Comparison of ENCODE assay signal across 1 cellular context in genomic region chr4:40056722-40057539, GRCh38.
TF ChIP-seq lines count a peak whose summit lies in the region.

N4BP2 (plus strand) TSS chr4:40056850; CDS start chr4:40097341, 40,491 bp downstream.

TF ChIP-seq in HEK293, 187 proteins besides CTCF, POLR2A, EP300 and RAD21 (continued from another document and continues in another):
- TF ChIP-seq PRDM2 (tag by site-specific recombination; IDR thresholded peaks at IDR 0.05; ENCODE audit: borderline replicate concordance) (no peak), ZNF596 (tag by site-specific recombination; IDR thresholded peaks at IDR 0.05) (no peak), ZNF624 (tag by site-specific recombination; IDR thresholded peaks at IDR 0.05) (no peak), PRDM10 (tag by site-specific recombination; IDR thresholded peaks at IDR 0.05) (no peak), KLF17 (tag by site-specific recombination; IDR thresholded peaks at IDR 0.05) (0 out of 2 replicates have a peak, but pooled peaks have one; percentile 26), ZNF223 (tag by site-specific recombination; IDR thresholded peaks at IDR 0.05) (no peak), ZFP37 (tag by site-specific recombination; IDR thresholded peaks at IDR 0.05) (no peak), ZNF157 (tag by site-specific recombination; IDR thresholded peaks at IDR 0.05) (no peak), ZNF792 (tag by site-specific recombination; IDR thresholded peaks at IDR 0.05) (no peak), SCRT2 (tag by site-specific recombination; IDR thresholded peaks at IDR 0.05) (no peak), ZNF214 (tag by site-specific recombination; IDR thresholded peaks at IDR 0.05; ENCODE audit: borderline replicate concordance) (no peak), ZNF132 (tag by site-specific recombination; IDR thresholded peaks at IDR 0.05; ENCODE audit: borderline replicate concordance) (no peak), MYNN (tag by site-specific recombination; IDR thresholded peaks at IDR 0.05; ENCODE audit: borderline replicate concordance) (no peak), ZNF211 (tag by site-specific recombination; IDR thresholded peaks at IDR 0.05; ENCODE audit: low read depth) (no peak), KLF16 (tag by site-specific recombination; IDR thresholded peaks at IDR 0.05) (no peak), ZBTB8A (tag by site-specific recombination; IDR thresholded peaks at IDR 0.05) (peak; percentile 97), KLF10 (tag by site-specific recombination; IDR thresholded peaks at IDR 0.05) (peak; percentile 98), ZNF664 (tag by site-specific recombination; IDR thresholded peaks at IDR 0.05) (no peak), ZNF23 (tag by site-specific recombination; IDR thresholded peaks at IDR 0.05; ENCODE audit: borderline replicate concordance) (no peak), ZBTB1 (tag by site-specific recombination; IDR thresholded peaks at IDR 0.05) (peak; percentile 66; the same call in 1 of the 2 replicates), SP7 (tag by site-specific recombination; IDR thresholded peaks at IDR 0.05) (no peak; the same call in none of the 2 replicates), ZNF621 (tag by site-specific recombination; IDR thresholded peaks at IDR 0.05) (no peak), ZFHX2 (tag by site-specific recombination; conservative IDR thresholded peaks at IDR 0.05) (peak; percentile 40), MEIS1 (CRISPR knock-in tag; IDR thresholded peaks at IDR 0.05; ENCODE audit: borderline replicate concordance) (no peak), KLF9 (tag by site-specific recombination; IDR thresholded peaks at IDR 0.05; ENCODE audit: low read depth) (peak; percentile 90), KLF8 (tag by site-specific recombination; IDR thresholded peaks at IDR 0.05) (peak; percentile 45; the same call in 1 of the 2 replicates), ATF2 (tag by site-specific recombination; IDR thresholded peaks at IDR 0.05; ENCODE audit: low read depth) (no peak), ZNF514 (tag by site-specific recombination; IDR thresholded peaks at IDR 0.05) (no peak), ZNF248 (tag by site-specific recombination; IDR thresholded peaks at IDR 0.05) (no peak), GLI2 (tag by site-specific recombination; IDR thresholded peaks at IDR 0.05; ENCODE audit: borderline replicate concordance, low read depth) (no peak), ZNF76 (tag by site-specific recombination; IDR thresholded peaks at IDR 0.05; ENCODE audit: borderline replicate concordance, low read depth) (peak; percentile 83), PBX3 (CRISPR knock-in tag; IDR thresholded peaks at IDR 0.05) (peak; percentile 92), ZNF112 (tag by site-specific recombination; IDR thresholded peaks at IDR 0.05) (no peak), ZXDB (tag by site-specific recombination; IDR thresholded peaks at IDR 0.05) (peak; percentile 55), ZNF404 (tag by site-specific recombination; IDR thresholded peaks at IDR 0.05) (no peak), ZNF660 (tag by site-specific recombination; IDR thresholded peaks at IDR 0.05) (no peak), ZNF341 (tag by site-specific recombination; IDR thresholded peaks at IDR 0.05; ENCODE audit: low read depth) (no peak), ZBTB11 (tag by site-specific recombination; conservative IDR thresholded peaks at IDR 0.05; ENCODE audit: low read depth) (no peak; the same call in 1 of the 2 replicates), ZNF266 (tag by site-specific recombination; IDR thresholded peaks at IDR 0.05; ENCODE audit: low read depth) (no peak)
- TF ChIP-seq, protein P1, sequence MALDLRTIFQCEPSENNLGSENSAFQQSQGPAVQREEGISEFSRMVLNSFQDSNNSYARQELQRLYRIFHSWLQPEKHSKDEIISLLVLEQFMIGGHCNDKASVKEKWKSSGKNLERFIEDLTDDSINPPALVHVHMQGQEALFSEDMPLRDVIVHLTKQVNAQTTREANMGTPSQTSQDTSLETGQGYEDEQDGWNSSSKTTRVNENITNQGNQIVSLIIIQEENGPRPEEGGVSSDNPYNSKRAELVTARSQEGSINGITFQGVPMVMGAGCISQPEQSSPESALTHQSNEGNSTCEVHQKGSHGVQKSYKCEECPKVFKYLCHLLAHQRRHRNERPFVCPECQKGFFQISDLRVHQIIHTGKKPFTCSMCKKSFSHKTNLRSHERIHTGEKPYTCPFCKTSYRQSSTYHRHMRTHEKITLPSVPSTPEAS (tag by site-specific recombination; IDR thresholded peaks at IDR 0.05), result no peak
- TF ChIP-seq, protein P2, sequence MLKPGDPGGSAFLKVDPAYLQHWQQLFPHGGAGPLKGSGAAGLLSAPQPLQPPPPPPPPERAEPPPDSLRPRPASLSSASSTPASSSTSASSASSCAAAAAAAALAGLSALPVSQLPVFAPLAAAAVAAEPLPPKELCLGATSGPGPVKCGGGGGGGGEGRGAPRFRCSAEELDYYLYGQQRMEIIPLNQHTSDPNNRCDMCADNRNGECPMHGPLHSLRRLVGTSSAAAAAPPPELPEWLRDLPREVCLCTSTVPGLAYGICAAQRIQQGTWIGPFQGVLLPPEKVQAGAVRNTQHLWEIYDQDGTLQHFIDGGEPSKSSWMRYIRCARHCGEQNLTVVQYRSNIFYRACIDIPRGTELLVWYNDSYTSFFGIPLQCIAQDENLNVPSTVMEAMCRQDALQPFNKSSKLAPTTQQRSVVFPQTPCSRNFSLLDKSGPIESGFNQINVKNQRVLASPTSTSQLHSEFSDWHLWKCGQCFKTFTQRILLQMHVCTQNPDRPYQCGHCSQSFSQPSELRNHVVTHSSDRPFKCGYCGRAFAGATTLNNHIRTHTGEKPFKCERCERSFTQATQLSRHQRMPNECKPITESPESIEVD (tag by site-specific recombination; IDR thresholded peaks at IDR 0.05), result 0 out of 2 replicates have a peak, but pooled peaks have one; percentile 3
